ENCODE assay signal across 8 cellular contexts in the genomic region with DNA sequence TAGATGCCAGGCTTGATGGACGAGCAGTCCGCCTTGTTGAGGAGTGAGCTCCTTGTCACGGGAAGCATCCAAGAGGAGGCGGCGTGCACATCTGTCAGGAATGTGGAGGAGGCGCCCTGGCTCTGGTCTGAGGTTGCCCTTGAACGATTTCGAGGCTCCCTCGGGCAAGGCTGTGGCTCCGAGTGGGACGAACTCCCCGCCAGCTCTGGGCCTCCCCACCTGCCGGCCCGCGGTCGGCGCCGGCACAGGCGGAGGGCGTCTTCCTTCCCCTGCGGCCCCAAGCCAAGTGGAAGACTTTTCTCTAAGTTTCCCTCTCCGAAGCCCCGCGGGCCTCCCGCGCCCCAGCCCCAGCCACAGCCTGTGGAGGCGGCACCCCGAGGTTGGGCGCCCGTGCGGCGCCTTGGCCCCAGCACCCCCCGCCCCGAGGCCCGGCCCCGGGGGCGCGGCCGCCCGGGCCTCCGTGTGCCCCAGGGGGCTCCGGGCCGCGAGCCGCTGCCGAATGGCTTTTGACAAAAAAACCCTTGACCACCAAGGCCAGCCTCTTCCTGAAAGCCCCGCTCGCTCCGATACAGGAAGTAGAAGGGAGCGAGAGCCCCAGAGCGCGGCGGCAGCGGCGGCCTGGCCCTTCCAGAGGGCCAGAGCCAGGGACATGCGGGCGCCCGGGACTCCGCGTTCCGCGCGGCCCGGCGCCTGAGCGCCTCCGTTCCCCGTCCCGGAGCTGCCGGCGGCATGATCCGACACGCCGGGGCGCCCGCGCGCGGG. TPM values are rescaled to one million over a fixed set of nuclear protein-coding genes. Genes with fewer than 3 reads are reported as not detected.
DNase-seq lines count a peak whose midpoint lies in the region; ATAC-seq and TF ChIP-seq lines count a peak whose summit lies in the region.

A gene with protein sequence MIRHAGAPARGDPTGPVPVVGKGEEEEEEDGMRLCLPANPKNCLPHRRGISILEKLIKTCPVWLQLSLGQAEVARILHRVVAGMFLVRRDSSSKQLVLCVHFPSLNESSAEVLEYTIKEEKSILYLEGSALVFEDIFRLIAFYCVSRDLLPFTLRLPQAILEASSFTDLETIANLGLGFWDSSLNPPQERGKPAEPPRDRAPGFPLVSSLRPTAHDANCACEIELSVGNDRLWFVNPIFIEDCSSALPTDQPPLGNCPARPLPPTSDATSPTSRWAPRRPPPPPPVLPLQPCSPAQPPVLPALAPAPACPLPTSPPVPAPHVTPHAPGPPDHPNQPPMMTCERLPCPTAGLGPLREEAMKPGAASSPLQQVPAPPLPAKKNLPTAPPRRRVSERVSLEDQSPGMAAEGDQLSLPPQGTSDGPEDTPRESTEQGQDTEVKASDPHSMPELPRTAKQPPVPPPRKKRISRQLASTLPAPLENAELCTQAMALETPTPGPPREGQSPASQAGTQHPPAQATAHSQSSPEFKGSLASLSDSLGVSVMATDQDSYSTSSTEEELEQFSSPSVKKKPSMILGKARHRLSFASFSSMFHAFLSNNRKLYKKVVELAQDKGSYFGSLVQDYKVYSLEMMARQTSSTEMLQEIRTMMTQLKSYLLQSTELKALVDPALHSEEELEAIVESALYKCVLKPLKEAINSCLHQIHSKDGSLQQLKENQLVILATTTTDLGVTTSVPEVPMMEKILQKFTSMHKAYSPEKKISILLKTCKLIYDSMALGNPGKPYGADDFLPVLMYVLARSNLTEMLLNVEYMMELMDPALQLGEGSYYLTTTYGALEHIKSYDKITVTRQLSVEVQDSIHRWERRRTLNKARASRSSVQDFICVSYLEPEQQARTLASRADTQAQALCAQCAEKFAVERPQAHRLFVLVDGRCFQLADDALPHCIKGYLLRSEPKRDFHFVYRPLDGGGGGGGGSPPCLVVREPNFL (plus strand): TSS at position 578 of the 762 bp plus-strand sequence. CDS start 152 bp downstream, at position 730.

- peak within 1 kb of the TSS; percentile 65 for H3K4me3 Mint-ChIP-seq in T-helper 1 cell treated with Interleukin-12 subunit alpha and Interleukin-12 subunit beta and Interleukin-4 antibody, amounts not matched to agents 30 μg/mL and 1 μg/mL, for 36 hours
- peak within 1 kb of the TSS in 4 of 5 experiments; percentile 61 to 83 (median 78) for H3K4me3 Mint-ChIP-seq in brain

- peak within 1 kb of the TSS; percentile 65 to 77 (median 68) for H3K4me3 ChIP-seq in skeletal muscle tissue (ENCODE audit: low read length in 3 of 3)

- H3K4me1 ChIP-seq in skeletal muscle tissue (ENCODE audit: control insufficient read depth in 3 of 3, insufficient read depth in 3 of 3, low read length in 3 of 3), result peaks cover 0 to 17% (median 12%) of the 10 kb centered on the region in 3 donors

- H3K27ac Mint-ChIP-seq in T-helper 1 cell treated with Interleukin-12 subunit alpha and Interleukin-12 subunit beta and Interleukin-4 antibody, amounts not matched to agents 30 μg/mL and 1 μg/mL, for 36 hours, result no peak within 1 kb of the TSS
- H3K27ac Mint-ChIP-seq in brain, result no peak within 1 kb of the TSS

- no peak for TF ChIP-seq CTCF in brain (conservative IDR thresholded peaks at IDR 0.05)

- H3K27ac ChIP-seq in skeletal muscle tissue (ENCODE audit: low read depth, low read length), result peak within 1 kb of the TSS; percentile 62

- H3K9me3 Mint-ChIP-seq in T-helper 1 cell treated with Interleukin-12 subunit alpha and Interleukin-12 subunit beta and Interleukin-4 antibody, amounts not matched to agents 30 μg/mL and 1 μg/mL, for 36 hours, result no peaks in the 10 kb centered on the region
- H3K9me3 Mint-ChIP-seq in brain, result peaks cover 0 to 6% (median 0%) of the 10 kb centered on the region in 5 experiments

- DNase-seq in activated CD4-positive, CD25-positive, alpha-beta regulatory T cell treated with anti-CD3 and anti-CD28 coated beads, Interleukin-2, amount 50 U/mL, for 16 hours (ENCODE audit: low read depth, low spot score), result peak; percentile 6
- no peak for DNase-seq in activated CD4-positive, CD25-positive, alpha-beta regulatory T cell (lab: John Stamatoyannopoulos, UW)
- DNase-seq in iPS-NIHi11 (ENCODE audit: low spot score), result peak; percentile 85

- peaks cover 0 to 20% (median 3%) of the 10 kb centered on the region in 3 donors for H3K27me3 ChIP-seq in skeletal muscle tissue (ENCODE audit: control insufficient read depth in 3 of 3, insufficient read depth in 3 of 3, low read length in 3 of 3)

- H3K9ac ChIP-seq in skeletal muscle tissue (ENCODE audit: low read depth in 1 of 3, low read length in 3 of 3), result peak within 1 kb of the TSS; percentile 65 to 77 (median 76)

- H3K4me1 Mint-ChIP-seq in T-helper 1 cell treated with Interleukin-12 subunit alpha and Interleukin-12 subunit beta and Interleukin-4 antibody, amounts not matched to agents 30 μg/mL and 1 μg/mL, for 36 hours (ENCODE audit: low read depth), result peaks cover 14% of the 10 kb centered on the region
- no peaks in the 10 kb centered on the region for H3K4me1 Mint-ChIP-seq in brain

- no peaks in the 10 kb centered on the region for H3K36me3 ChIP-seq in skeletal muscle tissue (ENCODE audit: control insufficient read depth in 3 of 3, insufficient read depth in 3 of 3, low read length in 3 of 3)

- H3K36me3 Mint-ChIP-seq in T-helper 1 cell treated with Interleukin-12 subunit alpha and Interleukin-12 subunit beta and Interleukin-4 antibody, amounts not matched to agents 30 μg/mL and 1 μg/mL, for 36 hours (ENCODE audit: low read depth), result no peaks in the 10 kb centered on the region
- H3K36me3 Mint-ChIP-seq in brain, result no peaks in the 10 kb centered on the region

- ATAC-seq in HG03135 (IDR thresholded peaks at IDR 0.05; ENCODE audit: unreplicated experiment), result peak; percentile 68
- no peak for ATAC-seq in HG02763 (IDR thresholded peaks at IDR 0.05; ENCODE audit: unreplicated experiment)

- H3K9me3 ChIP-seq in skeletal muscle tissue (ENCODE audit: control insufficient read depth in 3 of 3, low read length in 3 of 3), result no peaks in the 10 kb centered on the region

- H3K27me3 Mint-ChIP-seq in T-helper 1 cell treated with Interleukin-12 subunit alpha and Interleukin-12 subunit beta and Interleukin-4 antibody, amounts not matched to agents 30 μg/mL and 1 μg/mL, for 36 hours (ENCODE audit: low read depth), result peaks cover 53% of the 10 kb centered on the region
- peaks cover 76% of the 10 kb centered on the region for H3K27me3 Mint-ChIP-seq in brain

RNA-seq across cellular contexts. Expression of the gene that starts here (rescaled TPM):
- 4.5 TPM for polyA plus RNA-seq in brain (ENCODE audit: insufficient read depth, low read depth, low replicate concordance)
- total RNA-seq in skeletal muscle tissue, result 4.7 TPM

Comparison
In these comparisons a context has a peak if more than half of its experiments do, and no peak if none do; other contexts are left out.
1. DNase-seq: peak in activated CD4-positive, CD25-positive, alpha-beta regulatory T cell treated with anti-CD3 and anti-CD28 coated beads, Interleukin-2, amount 50 U/mL, for 16 hours (single experiment) and iPS-NIHi11 (single experiment); none in activated CD4-positive, CD25-positive, alpha-beta regulatory T cell (0 of 4).